Comparison of ENCODE assay signal across 10 cellular contexts in genomic region chr19:14940266-14940665, GRCh38. TPM values are rescaled to one million over a fixed set of nuclear protein-coding genes. Genes with fewer than 3 reads are reported as not detected.
"Had no signal": no experiment of that assay in that cellular context is flagged by ENCODE, and none has a peak within 500 bp of the region (broad histone marks: within the 10 kb centered on the region; RNA-seq: fewer than 3 reads in every experiment).

No MANE protein-coding gene starts in this region.

- H3K9me3 ChIP-seq: HAP-1 had no signal

- ATAC-seq: GM23338, HCT116, HepG2 had no signal

- H3K27ac ChIP-seq: HL-60 had no signal

- H3K36me3 ChIP-seq: HAP-1 had no signal

- DNase-seq: H7, HFFc6 had no signal

- H2AFZ ChIP-seq: GM23338 had no signal

- H3K4me1 ChIP-seq: HAP-1 had no signal

- H3K4me3 ChIP-seq: GM23338, HAP-1 had no signal

- H3K4me2 ChIP-seq: GM23338 had no signal

RNA-seq across cellular contexts. Expression of gene OR7C2, which starts 1.0 kb away (rescaled TPM):
- total RNA-seq: GM23338, H4, H7, HepG2, HFFc6, HT1080 had no signal
- polyA plus RNA-seq: GM23338, HepG2, IgD-negative memory B cell had no signal

RNA-seq across cellular contexts. Expression of gene SLC1A6, which starts 39.4 kb away (rescaled TPM):
- total RNA-seq: HepG2, HFFc6, HT1080 had no signal
- polyA plus RNA-seq: HepG2, IgD-negative memory B cell had no signal

RNA-seq across cellular contexts. Expression of gene OR7A17, which starts 54.3 kb away (rescaled TPM):
- total RNA-seq: GM23338, H4, H7, HepG2, HFFc6, HT1080 had no signal
- polyA plus RNA-seq: GM23338, HepG2, IgD-negative memory B cell had no signal
